ENCODE assay signal across 11 cellular contexts in the genomic region with DNA sequence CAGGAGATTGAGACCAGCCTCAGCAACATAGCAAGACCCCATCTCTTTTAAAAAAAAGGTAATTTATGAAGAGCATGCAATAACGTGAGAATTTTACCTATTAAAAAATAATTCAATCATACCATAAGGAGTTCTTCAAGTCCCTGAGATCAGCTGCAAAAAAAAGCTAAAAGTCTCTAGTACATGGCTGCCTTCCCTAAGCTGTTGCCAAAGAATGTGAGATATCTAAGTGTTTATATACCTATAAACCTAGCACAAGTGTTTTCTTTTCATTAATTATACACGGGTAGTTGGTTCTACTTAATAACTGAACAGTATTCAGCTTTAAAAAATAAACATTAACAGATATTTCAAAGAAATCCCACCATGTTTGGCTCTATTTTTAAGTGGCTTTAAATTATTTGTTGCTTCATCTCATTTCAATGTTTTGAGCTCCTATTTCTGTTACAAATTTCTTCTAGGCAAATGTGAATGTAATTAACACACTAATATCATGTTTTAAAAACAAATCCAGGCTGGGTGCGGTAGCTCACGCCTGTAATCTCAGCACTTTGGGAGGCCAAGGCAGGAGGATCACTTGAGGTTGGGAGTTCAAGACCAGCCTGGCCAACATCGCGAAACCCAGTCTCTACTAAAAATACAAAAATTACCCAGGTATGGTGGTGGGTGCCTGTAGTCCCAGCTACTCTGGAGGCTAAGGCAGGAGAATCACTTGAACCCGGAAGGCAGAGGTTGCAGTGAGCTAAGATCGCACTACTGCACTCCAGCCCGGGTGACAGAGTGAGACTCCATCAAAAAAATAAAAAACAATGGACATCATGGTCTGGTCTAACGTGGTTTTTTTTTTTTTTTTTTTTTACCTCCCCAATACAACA. TPM values are rescaled to one million over a fixed set of nuclear protein-coding genes. Genes with fewer than 3 reads are reported as not detected.
A peak's percentile ranks its signal among the peaks of the same experiment; 100 is the strongest.
DNase-seq lines count a peak whose midpoint lies in the region; ATAC-seq and TF ChIP-seq lines count a peak whose summit lies in the region.
"Had no signal": no experiment of that assay in that cellular context is flagged by ENCODE, and none has a peak within 500 bp of the region (broad histone marks: within the 10 kb centered on the region; RNA-seq: fewer than 3 reads in every experiment).

No MANE protein-coding gene starts in this region.

- peaks cover 0 to 5% (median 0%) of the 10 kb centered on the region in 3 donors for H3K36me3 ChIP-seq in tibial artery
- H3K36me3 ChIP-seq: prostate gland had no signal

- H3K27me3 ChIP-seq in tibial artery, result no peaks in the 10 kb centered on the region

- H3K27me3 Mint-ChIP-seq in activated CD8-positive, alpha-beta memory T cell treated with anti-CD3 and anti-CD28 coated beads, Interleukin-2, amount 10 ng/mL, durations not matched to agents 7 days and 5 days, result no peaks in the 10 kb centered on the region
- no peaks in the 10 kb centered on the region for H3K27me3 Mint-ChIP-seq in activated T-helper 17 cell treated with anti-CD3 and anti-CD28 coated beads, Interleukin-2, amount 50 U/mL, for 72 hours

- peaks cover 3 to 55% (median 21%) of the 10 kb centered on the region in 4 donors for H3K4me1 ChIP-seq in tibial artery

- H3K4me3 ChIP-seq in tibial artery, result no peak overlapping the region
- H3K4me3 ChIP-seq: prostate gland had no signal

- peaks cover 55% of the 10 kb centered on the region for H3K36me3 Mint-ChIP-seq in activated CD8-positive, alpha-beta memory T cell treated with anti-CD3 and anti-CD28 coated beads, Interleukin-2, amount 10 ng/mL, durations not matched to agents 7 days and 5 days
- peaks cover 100% of the 10 kb centered on the region for H3K36me3 Mint-ChIP-seq in activated T-helper 17 cell treated with anti-CD3 and anti-CD28 coated beads, Interleukin-2, amount 50 U/mL, for 72 hours (ENCODE audit: low read depth)

- peak overlapping the region; percentile 89 for H3K27ac Mint-ChIP-seq in activated CD8-positive, alpha-beta memory T cell treated with anti-CD3 and anti-CD28 coated beads, Interleukin-2, amount 10 ng/mL, durations not matched to agents 7 days and 5 days
- H3K27ac Mint-ChIP-seq in activated T-helper 17 cell treated with anti-CD3 and anti-CD28 coated beads, Interleukin-2, amount 50 U/mL, for 72 hours, result peak overlapping the region; percentile 96

- ATAC-seq in activated CD8-positive, alpha-beta memory T cell treated with anti-CD3 and anti-CD28 coated beads, Interleukin-2, amount 10 ng/mL, durations not matched to agents 7 days and 5 days, result no peak
- no peak for ATAC-seq in activated T-helper 17 cell treated with anti-CD3 and anti-CD28 coated beads, Interleukin-2, amount 50 U/mL, for 72 hours (replicated peaks)
- ATAC-seq in left lobe of liver, result no peak
- ATAC-seq: left colon had no signal

- H3K27ac ChIP-seq in tibial artery, result peak overlapping the region; percentile 13 to 40

- no peak overlapping the region for H3K4me3 Mint-ChIP-seq in activated CD8-positive, alpha-beta memory T cell treated with anti-CD3 and anti-CD28 coated beads, Interleukin-2, amount 10 ng/mL, durations not matched to agents 7 days and 5 days
- H3K4me3 Mint-ChIP-seq in activated T-helper 17 cell treated with anti-CD3 and anti-CD28 coated beads, Interleukin-2, amount 50 U/mL, for 72 hours, result peak overlapping the region; percentile 91

- H3K4me1 Mint-ChIP-seq in activated CD8-positive, alpha-beta memory T cell treated with anti-CD3 and anti-CD28 coated beads, Interleukin-2, amount 10 ng/mL, durations not matched to agents 7 days and 5 days, result peaks cover 59% of the 10 kb centered on the region
- peaks cover 46% of the 10 kb centered on the region for H3K4me1 Mint-ChIP-seq in activated T-helper 17 cell treated with anti-CD3 and anti-CD28 coated beads, Interleukin-2, amount 50 U/mL, for 72 hours

- H3K9me3 Mint-ChIP-seq in activated CD8-positive, alpha-beta memory T cell treated with anti-CD3 and anti-CD28 coated beads, Interleukin-2, amount 10 ng/mL, durations not matched to agents 7 days and 5 days (ENCODE audit: low read depth), result no peaks in the 10 kb centered on the region
- no peaks in the 10 kb centered on the region for H3K9me3 Mint-ChIP-seq in activated T-helper 17 cell treated with anti-CD3 and anti-CD28 coated beads, Interleukin-2, amount 50 U/mL, for 72 hours

- no peak for DNase-seq in activated CD8-positive, alpha-beta memory T cell treated with anti-CD3 and anti-CD28 coated beads, Interleukin-2, amount 10 ng/mL, durations not matched to agents 7 days and 5 days
- no peak for DNase-seq in activated CD8-positive, alpha-beta memory T cell treated with anti-CD3 and anti-CD28 coated beads, Interleukin-2, amount 50 U/mL, for 48 hours
- DNase-seq in left lobe of liver (ENCODE audit: low spot score) (peak; percentile 6), tibial artery (no peak), inferior parietal cortex (ENCODE audit: extremely low spot score) (no peak), NCI-H1694 (lab: John Stamatoyannopoulos, UW) (no peak), GDM1 (lab: John Stamatoyannopoulos, UW) (no peak)
- DNase-seq: left colon, NCI-H2171 treated with DMSO at 0.1 percent for 48 hours had no signal

- no peak for TF ChIP-seq CTCF in tibial artery (IDR thresholded peaks at IDR 0.05)

- intact Hi-C loops in tibial artery (cut with DNase I; ENCODE audit: low total_unique reads), result no loop called here

- CTCF ChIA-PET in activated CD8-positive, alpha-beta memory T cell treated with anti-CD3 and anti-CD28 coated beads, Interleukin-2, amount 10 ng/mL, durations not matched to agents 7 days and 5 days (lab: Charles Lee), result interaction anchor here (0.8 to 2.6 kb wide), 12 partner anchors 9 to 36 kb away, joined by 3 to 13 read pairs (median 4); no protein-coding TSS in a partner anchor

- H3K9me3 ChIP-seq in tibial artery, result no peaks in the 10 kb centered on the region
- H3K9me3 ChIP-seq: prostate gland had no signal

RNA-seq across cellular contexts. Expression of gene FNBP1, which starts 25.7 kb away (rescaled TPM):
- total RNA-seq in activated CD8-positive, alpha-beta memory T cell treated with anti-CD3 and anti-CD28 coated beads, Interleukin-2, amount 10 ng/mL, durations not matched to agents 7 days and 5 days, result 100 to 1,000 TPM; 153 to 167 TPM
- 100 to 1,000 TPM; 173 to 492 TPM for total RNA-seq in activated T-helper 17 cell treated with anti-CD3 and anti-CD28 coated beads, Interleukin-2, amount 50 U/mL, for 72 hours
- 12.7 TPM for total RNA-seq in left lobe of liver

RNA-seq across cellular contexts. Expression of gene GPR107, which starts 36.4 kb away (rescaled TPM):
- total RNA-seq in activated CD8-positive, alpha-beta memory T cell treated with anti-CD3 and anti-CD28 coated beads, Interleukin-2, amount 10 ng/mL, durations not matched to agents 7 days and 5 days, result 10 to 100 TPM; 24.6 to 25.6 TPM
- 10 to 100 TPM; 28.1 to 32.6 TPM for total RNA-seq in activated T-helper 17 cell treated with anti-CD3 and anti-CD28 coated beads, Interleukin-2, amount 50 U/mL, for 72 hours
- 14.1 TPM for total RNA-seq in left lobe of liver

Comparison
In these comparisons a context has a peak if more than half of its experiments do, and no peak if none do; other contexts are left out.
1. RNA of gene FNBP1, which starts 25.7 kb away (total RNA-seq): 173 to 492 TPM in activated T-helper 17 cell treated with anti-CD3 and anti-CD28 coated beads, Interleukin-2, amount 50 U/mL, for 72 hours and 153 to 167 TPM in activated CD8-positive, alpha-beta memory T cell treated with anti-CD3 and anti-CD28 coated beads, Interleukin-2, amount 10 ng/mL, durations not matched to agents 7 days and 5 days; 12.7 TPM in left lobe of liver (single experiment); every median in the first group is over 10 times any median in the second.